17 cellular contexts compared by ENCODE assay signal in the genomic region with DNA sequence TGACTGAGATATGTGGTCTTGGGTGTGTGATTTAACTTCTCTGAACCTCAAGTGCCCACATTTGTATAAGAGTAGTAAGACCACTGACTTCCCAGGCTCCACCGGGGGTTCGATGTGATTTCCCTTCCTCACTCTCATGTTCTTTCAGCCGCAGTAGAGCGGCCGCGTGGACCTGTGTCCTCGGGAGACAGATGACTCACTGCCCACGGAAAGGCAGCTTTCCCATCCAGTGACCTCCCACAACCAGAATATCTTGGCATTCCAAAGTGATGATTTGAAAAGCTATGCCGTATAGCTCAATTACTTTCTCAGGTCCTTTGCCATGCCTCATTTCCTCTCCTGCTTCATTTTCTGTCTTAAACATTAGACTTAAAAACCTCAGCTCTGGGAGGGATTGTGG.
A peak's percentile ranks its signal among the peaks of the same experiment; 100 is the strongest.
DNase-seq lines count a peak whose midpoint lies in the region; ATAC-seq, FAIRE-seq and TF ChIP-seq lines count a peak whose summit lies in the region.
"Had no signal": no experiment of that assay in that cellular context is flagged by ENCODE, and none has a peak within 500 bp of the region (broad histone marks: within the 10 kb centered on the region; RNA-seq: fewer than 3 reads in every experiment).

No MANE protein-coding gene starts in this region.

- intact Hi-C loops in kidney (cut with DNase I) = no loop called here

- H3K9ac ChIP-seq in kidney (ENCODE audit: low read length in 2 of 2) = no peak overlapping the region

- TF ChIP-seq CTCF in AG04449 (IDR thresholded peaks at IDR 0.05; ENCODE audit: insufficient read depth, low read length, missing control alignments) (no peak), astrocyte of the spinal cord (IDR thresholded peaks at IDR 0.05; ENCODE audit: low read depth, low read length) (no peak), kidney (IDR thresholded peaks at IDR 0.05; ENCODE audit: borderline replicate concordance, extremely low read depth, insufficient read depth) (no peak)

- CTCF ChIA-PET in AG04449 (lab: Yijun Ruan, JAX) = no interaction called here

- no peak overlapping the region for H3K4me3 ChIP-seq in AG04449 (ENCODE audit: low read depth, low read length)
- H3K4me3 ChIP-seq in astrocyte of the spinal cord (ENCODE audit: low read depth, low read length) = no peak overlapping the region
- H3K4me3 ChIP-seq in kidney (ENCODE audit: low read length in 2 of 2) = no peak overlapping the region
- H3K4me3 ChIP-seq: breast epithelium, uterus had no signal

- in situ Hi-C loops in astrocyte of the spinal cord (cut with HindIII; ENCODE audit: low sequenced_read_pairs) = no loop called here

- DNase-seq in AG04449 (ENCODE audit: low read depth, low spot score) (peak; percentile 78), HS-5 (ENCODE audit: low read depth) (peak; percentile 74), astrocyte of the spinal cord (ENCODE audit: low read depth, low spot score) (peak; percentile 94), kidney (peak; percentile 55), epidermal melanocyte (ENCODE audit: insufficient read length, low spot score) (no peak), NCI-H748 treated with DMSO at 0.1 percent for 48 hours (lab: John Stamatoyannopoulos, UW) (no peak)
- DNase-seq: activated T-cell treated with anti-CD3 and anti-CD28 coated beads, Interleukin-2, amount 50 U/mL, for 1 hour; erythroblast; NCI-H1048; NCI-H510A; SIG-M5; uterus had no signal

- H3K36me3 ChIP-seq in kidney (ENCODE audit: control insufficient read depth in 1 of 2, insufficient read depth in 2 of 2, low read length in 2 of 2) = peaks cover 42 to 74% of the 10 kb centered on the region in 2 donors
- H3K36me3 ChIP-seq: uterus had no signal

- FAIRE-seq in kidney (lab: Jason Lieb, UNC) = no peak
- FAIRE-seq: G401.6, islet of Langerhans had no signal

- no peak for ATAC-seq in GM21360 (IDR thresholded peaks at IDR 0.05; ENCODE audit: unreplicated experiment)
- ATAC-seq in GM19467 (IDR thresholded peaks at IDR 0.05; ENCODE audit: unreplicated experiment) = no peak

- no peak overlapping the region for H3K27ac ChIP-seq in kidney (ENCODE audit: low read depth in 2 of 2, low read length in 2 of 2)
- H3K27ac ChIP-seq: breast epithelium, uterus had no signal

- H3K4me1 ChIP-seq in kidney (ENCODE audit: control insufficient read depth in 1 of 2, insufficient read depth in 1 of 2, low read depth in 1 of 2, low read length in 2 of 2) = peaks cover 0 to 3% of the 10 kb centered on the region in 2 donors
- H3K4me1 ChIP-seq: breast epithelium, uterus had no signal

- H3K9me3 ChIP-seq in kidney (ENCODE audit: control insufficient read depth in 1 of 2, low read length in 2 of 2) = no peaks in the 10 kb centered on the region
- H3K9me3 ChIP-seq: breast epithelium, uterus had no signal

- POLR2A ChIA-PET in AG04449 (lab: Yijun Ruan, JAX) = interaction anchor here (0.6 kb wide), 1 partner anchor 20 kb away, joined by 3 read pairs; no protein-coding TSS in a partner anchor

Comparison
In these comparisons a context has a peak if more than half of its experiments do, and no peak if none do; other contexts are left out.
1. DNase-seq: peak in AG04449 (single experiment), HS-5 (single experiment), astrocyte of the spinal cord (single experiment) and kidney (single experiment); none in epidermal melanocyte (single experiment) and NCI-H748 treated with DMSO at 0.1 percent for 48 hours (single experiment).